Comparison of ENCODE assay signal across 7 cellular contexts in genomic region chr1:25572708-25573590, GRCh38. TPM values are rescaled to one million over a fixed set of nuclear protein-coding genes. Genes with fewer than 3 reads are reported as not detected.
DNase-seq lines count a peak whose midpoint lies in the region; ATAC-seq and TF ChIP-seq lines count a peak whose summit lies in the region.

No MANE protein-coding gene starts in this region.

- TF ChIP-seq CTCF in LNCaP clone FGC (IDR thresholded peaks at IDR 0.05; ENCODE audit: control insufficient read depth, extremely low read depth, insufficient read depth) (peak; percentile 23; the same call in 1 of the 2 replicates), dorsolateral prefrontal cortex (IDR thresholded peaks at IDR 0.05 in 54 of 56, conservative IDR thresholded peaks at IDR 0.05 in 2 of 56; ENCODE audit: low read depth in 1 of 56, partially characterized antibody in 56 of 56) (peak in 55 of 56 donors; percentile 25 to 82 (median 64)), upper lobe of right lung (IDR thresholded peaks at IDR 0.05) (peak; percentile 76)

- ATAC-seq in upper lobe of right lung: peak; percentile 59

- no peaks in the 10 kb centered on the region for H3K9me3 ChIP-seq in mucosa of rectum (ENCODE audit: control insufficient read depth in 2 of 2, low read length in 2 of 2)
- H3K9me3 ChIP-seq in upper lobe of right lung: no peaks in the 10 kb centered on the region

- intact Hi-C loops in dorsolateral prefrontal cortex (cut with DNase I) (no loop called here), upper lobe of right lung (cut with DNase I) (no loop called here)

- H3K36me3 ChIP-seq in mucosa of rectum (ENCODE audit: control insufficient read depth in 2 of 2, insufficient read depth in 2 of 2, low read length in 2 of 2) (peaks cover 0 to 3% of the 10 kb centered on the region in 2 donors), upper lobe of right lung (no peaks in the 10 kb centered on the region)

- no peak overlapping the region for H3K4me3 ChIP-seq in LNCaP clone FGC (ENCODE audit: low read depth, low read length)
- no peak overlapping the region for H3K4me3 ChIP-seq in dorsolateral prefrontal cortex
- H3K4me3 ChIP-seq in mucosa of rectum (ENCODE audit: low read length in 2 of 2): peak overlapping the region; percentile 56 to 65
- no peak overlapping the region for H3K4me3 ChIP-seq in upper lobe of right lung

- H3K27me3 ChIP-seq in dorsolateral prefrontal cortex (no peaks in the 10 kb centered on the region), mucosa of rectum (ENCODE audit: control insufficient read depth in 2 of 2, insufficient read depth in 2 of 2, low read length in 2 of 2) (no peaks in the 10 kb centered on the region), upper lobe of right lung (no peaks in the 10 kb centered on the region)

- DNase-seq in G401 (ENCODE audit: low spot score): peak; percentile 79
- no peak for DNase-seq in LNCaP clone FGC (ENCODE audit: low read depth)
- DNase-seq in activated CD4-positive, CD25-positive, alpha-beta regulatory T cell treated with anti-CD3 and anti-CD28 coated beads, Interleukin-2, amount 50 U/mL, for 72 hours: peak; percentile 53
- DNase-seq in dorsolateral prefrontal cortex: peak in 3 of 10 donors; percentile 53 to 68 (median 54)
- DNase-seq in upper lobe of right lung: peak; percentile 74
- DNase-seq in OCI-M2 (lab: John Stamatoyannopoulos, UW; ENCODE audit: unreplicated experiment): no peak

- peaks cover 11 to 14% of the 10 kb centered on the region in 2 donors for H3K4me1 ChIP-seq in mucosa of rectum (ENCODE audit: control insufficient read depth in 2 of 2, insufficient read depth in 2 of 2, low read length in 2 of 2)
- peaks cover 4% of the 10 kb centered on the region for H3K4me1 ChIP-seq in upper lobe of right lung

- in situ Hi-C loops in G401 (cut with HindIII; ENCODE audit: low sequenced_read_pairs): no loop called here

- H3K9ac ChIP-seq in mucosa of rectum (ENCODE audit: low read depth in 1 of 2, low read length in 2 of 2): peak overlapping the region; percentile 37 to 41

- H3K27ac ChIP-seq in dorsolateral prefrontal cortex (peak overlapping the region in 15 of 59 donors; percentile 16 to 99 (median 59)), mucosa of rectum (ENCODE audit: low read depth in 2 of 2, low read length in 2 of 2) (no peak overlapping the region), upper lobe of right lung (no peak overlapping the region)

RNA-seq across cellular contexts. Expression of gene LDLRAP1, which starts 29.5 kb away (rescaled TPM):
- total RNA-seq in G401 (2014; rRNA removed; shearing (Covaris generic)): 10.8 and 30.6 TPM in 2 replicates
- total RNA-seq in dorsolateral prefrontal cortex (10 to 100 TPM in 112 of 120 experiments, 1 to 10 TPM in 8; 6.1 to 62.3 (median 19.3) TPM), upper lobe of right lung (35.1 TPM)

RNA-seq across cellular contexts. Expression of gene MAN1C1, which starts 43.6 kb away (rescaled TPM):
- 5.3 and 5.5 TPM in 2 replicates for total RNA-seq in G401 (2014; rRNA removed; shearing (Covaris generic))
- 10 to 100 TPM; 32.3 to 86.5 (median 58.9) TPM for total RNA-seq in dorsolateral prefrontal cortex
- 19.7 TPM for total RNA-seq in upper lobe of right lung

Comparison
In these comparisons a context has a peak if more than half of its experiments do, and no peak if none do; other contexts are left out.
1. DNase-seq: peak in G401 (single experiment), activated CD4-positive, CD25-positive, alpha-beta regulatory T cell treated with anti-CD3 and anti-CD28 coated beads, Interleukin-2, amount 50 U/mL, for 72 hours (single experiment) and upper lobe of right lung (single experiment); none in LNCaP clone FGC (single experiment) and OCI-M2 (single experiment).
2. H3K4me3 ChIP-seq: peak in mucosa of rectum (2 of 2); none in LNCaP clone FGC (single experiment), dorsolateral prefrontal cortex (0 of 59) and upper lobe of right lung (single experiment).
3. CTCF ChIP-seq: peak in every context shown above with its lines; median percentile 76 in upper lobe of right lung; 64 in dorsolateral prefrontal cortex; 23 in LNCaP clone FGC.